In the genomic region with DNA sequence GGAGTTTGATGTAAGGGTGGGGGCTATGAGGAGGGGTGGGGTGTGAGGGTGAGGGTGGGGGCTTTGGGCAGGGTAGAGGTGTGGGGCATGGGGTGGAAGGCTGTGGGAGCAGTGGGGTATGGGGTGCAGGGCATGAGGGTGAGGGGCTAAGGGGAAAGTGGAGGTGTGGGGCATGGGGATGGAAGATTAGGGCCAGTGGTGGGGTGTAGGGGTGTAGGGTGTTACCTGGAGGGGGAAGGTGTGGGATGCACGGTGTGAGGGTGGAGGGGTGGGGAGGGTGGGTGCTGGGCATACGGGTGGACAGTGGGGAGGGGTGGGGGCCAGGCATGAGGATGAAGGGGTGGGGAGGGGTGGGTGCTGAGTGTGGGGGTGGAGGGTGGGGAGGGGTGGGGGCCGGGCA, we compare ENCODE assay signal across 9 cellular contexts. TPM values are rescaled to one million over a fixed set of nuclear protein-coding genes. Genes with fewer than 3 reads are reported as not detected.
"Had no signal": no experiment of that assay in that cellular context is flagged by ENCODE, and none has a peak within 500 bp of the region (broad histone marks: within the 10 kb centered on the region; RNA-seq: fewer than 3 reads in every experiment).

No MANE protein-coding gene starts in this region.

- FAIRE-seq: H1, H54, HTR-8/SVneo, K562 had no signal

- H2AFZ ChIP-seq: GM23338 had no signal

- ATAC-seq: GM23338, HCT116, K562 had no signal

- DNase-seq: HFFc6, IMR-90 had no signal

- H3K4me2 ChIP-seq: GM23338 had no signal

- H3K9me3 ChIP-seq: HAP-1 had no signal

- H3K4me1 ChIP-seq: HAP-1 had no signal

- H3K4me3 Mint-ChIP-seq: GM23338, HFFc6 had no signal

- H3K36me3 ChIP-seq: HAP-1 had no signal

- H3K4me3 ChIP-seq: GM23338, HAP-1, K562 had no signal

- H3K27ac Mint-ChIP-seq: GM23338, HFFc6 had no signal

RNA-seq across cellular contexts. Expression of gene CFAP97D2, which starts 23.7 kb away (rescaled TPM):
- total RNA-seq: GM23338, H1, HFFc6, IMR-90, K562 had no signal
